ENCODE assay signal across 12 cellular contexts in the genomic region with DNA sequence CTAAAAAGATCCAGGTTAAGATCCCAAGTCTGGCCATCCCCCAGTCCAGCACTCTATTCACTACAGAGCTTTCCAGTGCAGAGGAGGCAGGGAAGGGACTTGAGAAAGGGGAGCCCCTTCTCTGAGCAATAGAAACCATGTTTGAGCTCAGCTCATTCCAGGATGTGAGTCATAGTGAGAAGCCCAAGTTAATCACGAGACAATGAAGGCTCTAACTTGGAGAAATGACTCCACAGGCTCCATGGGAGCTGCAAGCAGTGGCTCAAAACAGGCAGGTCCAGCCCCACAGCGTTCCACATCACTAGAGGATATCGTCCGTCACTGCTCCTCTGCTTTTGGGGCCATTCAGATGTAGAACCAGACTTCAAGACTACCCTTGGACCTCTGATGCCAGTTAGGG. TPM values are rescaled to one million over a fixed set of nuclear protein-coding genes. Genes with fewer than 3 reads are reported as not detected.
DNase-seq lines count a peak whose midpoint lies in the region; ATAC-seq, FAIRE-seq and TF ChIP-seq lines count a peak whose summit lies in the region.
"Had no signal": no experiment of that assay in that cellular context is flagged by ENCODE, and none has a peak within 500 bp of the region (broad histone marks: within the 10 kb centered on the region; RNA-seq: fewer than 3 reads in every experiment).

No MANE protein-coding gene starts in this region.

- H2AFZ ChIP-seq in K562 (ENCODE audit: low read depth, low read length) = no peak overlapping the region

- 0% methylated on average over 4 of the region's 4 CpGs for WGBS in K562 (ENCODE audit: insufficient coverage, low coverage, missing lambda C conversion rate)

- TF ChIP-seq CTCF in K562 (IDR thresholded peaks at IDR 0.05 in 2 of 3, conservative IDR thresholded peaks at IDR 0.05 in 1 of 3; ENCODE audit: insufficient read depth in 2 of 3, low read depth in 1 of 3, low read length in 3 of 3) = no peak
- no peak for TF ChIP-seq CTCF in GM20000 (IDR thresholded peaks at IDR 0.05; ENCODE audit: extremely low read depth, missing control alignments)
- no peak for TF ChIP-seq CTCF in WERI-Rb-1 (IDR thresholded peaks at IDR 0.05; ENCODE audit: low read depth, low read length)

- CTCF ChIA-PET in K562 (lab: Yijun Ruan, JAX; ENCODE audit: low intra/inter-chr PET ratio) = no interaction called here

- ATAC-seq in K562 (no peak; the same call in 2 of the 3 replicates), GM18858 (IDR thresholded peaks at IDR 0.05; ENCODE audit: unreplicated experiment) (no peak), GM19455 (IDR thresholded peaks at IDR 0.05; ENCODE audit: unreplicated experiment) (no peak)
- ATAC-seq: gastroesophageal sphincter, natural killer cell had no signal

- peak overlapping the region in 1 of 2 experiments; percentile 43; a peak in 1 of 4 replicates for H3K9ac ChIP-seq in K562 (ENCODE audit: insufficient read depth in 1 of 2, low read depth in 2 of 2, low read length in 2 of 2)

- no peak overlapping the region for H3K4me2 ChIP-seq in K562 (ENCODE audit: insufficient read depth, low read length)

- no peaks in the 10 kb centered on the region for H3K9me1 ChIP-seq in K562 (ENCODE audit: control insufficient read depth, insufficient read depth, low read length)

- DNase-seq in EH (ENCODE audit: low read depth) = peak; percentile 90
- peak; percentile 91 for DNase-seq in M059J (ENCODE audit: low read depth)
- DNase-seq in K562 (ENCODE audit: extremely low read depth in 1 of 4, low spot score in 3 of 4) = no peak
- peak; percentile 62 for DNase-seq in medulla oblongata (ENCODE audit: extremely low spot score)
- DNase-seq in GM20000 (ENCODE audit: low spot score) = no peak
- no peak for DNase-seq in WERI-Rb-1
- DNase-seq: natural killer cell, SHP77 had no signal

- H3K4me1 ChIP-seq in K562 (replicated peaks in 1 of 2; ENCODE audit: control insufficient read depth in 2 of 2, insufficient read depth in 2 of 2, low read length in 2 of 2) = no peaks in the 10 kb centered on the region
- H3K4me1 ChIP-seq: gastroesophageal sphincter had no signal

- H3K9me3 ChIP-seq in K562 (replicated peaks; ENCODE audit: control insufficient read depth, insufficient read depth, low read depth, low read length) = peaks cover 4% of the 10 kb centered on the region
- H3K9me3 ChIP-seq in WERI-Rb-1 (ENCODE audit: severe bottlenecking) = peaks cover 10% of the 10 kb centered on the region

- H3K27me3 ChIP-seq in K562 (ENCODE audit: control insufficient read depth in 2 of 2, insufficient read depth in 2 of 2, low read length in 2 of 2) (peaks cover 3 to 36% of the 10 kb centered on the region in 2 experiments; a peak in 4 of 5 replicates), WERI-Rb-1 (ENCODE audit: insufficient read depth, low read depth, severe bottlenecking) (no peaks in the 10 kb centered on the region)

- TF ChIP-seq EP300 in K562 (IDR thresholded peaks at IDR 0.05; ENCODE audit: low read length) = no peak

- H3K4me3 ChIP-seq in K562 (no peak overlapping the region), WERI-Rb-1 (ENCODE audit: low read depth, low read length) (no peak overlapping the region)
- H3K4me3 ChIP-seq: gastroesophageal sphincter had no signal

- BruUV-seq in K562 (replicated peaks; lab: Mats Ljungman, UMichigan) = no TSS peak

- in situ Hi-C loops in K562 (cut with MboI) = no loop called here

- H3K36me3 ChIP-seq in K562 (ENCODE audit: control insufficient read depth, insufficient read depth, low read length) (no peaks in the 10 kb centered on the region), WERI-Rb-1 (no peaks in the 10 kb centered on the region)
- H3K36me3 ChIP-seq: gastroesophageal sphincter had no signal

- intact Hi-C loops in K562 (cut with micrococcal nuclease) = no loop called here

- TF ChIP-seq RAD21 in K562 (CRISPR knock-in tag; conservative IDR thresholded peaks at IDR 0.05 in 1 of 2, IDR thresholded peaks at IDR 0.05 in 1 of 2) = no peak

- H3K79me2 ChIP-seq in K562 (ENCODE audit: control insufficient read depth, insufficient read depth, low read length) = no peaks in the 10 kb centered on the region

- no peaks in the 10 kb centered on the region for H4K20me1 ChIP-seq in K562 (replicated peaks; ENCODE audit: control insufficient read depth, insufficient read depth, low read length)

- POLR2A ChIA-PET in K562 (lab: Yijun Ruan, JAX) = interaction anchor here (1.1 to 1.2 kb wide), 2 partner anchors 13 to 15 kb away, joined by 3 read pairs; no protein-coding TSS in a partner anchor

- no peak for TF ChIP-seq POLR2A in K562 (conservative IDR thresholded peaks at IDR 0.05)

- no peak overlapping the region for H3K27ac ChIP-seq in K562 (ENCODE audit: extremely low read depth, low read depth, low read length)
- no peak overlapping the region for H3K27ac ChIP-seq in WERI-Rb-1
- H3K27ac ChIP-seq: gastroesophageal sphincter had no signal

- no peak for FAIRE-seq in K562 (lab: Jason Lieb, UNC)
- FAIRE-seq: H1 had no signal

TF ChIP-seq in K562, 482 proteins besides CTCF, POLR2A, EP300 and RAD21 (continues in another document):
- TF ChIP-seq BHLHE40 (IDR thresholded peaks at IDR 0.05; ENCODE audit: low read length) = peak; percentile 45; the same call in 1 of the 2 replicates

RNA-seq across cellular contexts. Expression of gene CAMK2N1, which starts 59.1 kb away (rescaled TPM):
- 5.2 and 7.2 TPM in 2 replicates for total RNA-seq in M059J (2014; rRNA removed; shearing (Covaris generic))
- 1.1 and 1.2 TPM in 2 replicates for total RNA-seq in K562 (2011; cell fraction: chromatin; rRNA removed; ENCODE audit: low replicate concordance)
- 0.17 and 1.2 TPM in 2 replicates for total RNA-seq in K562 (2011; cell fraction: nucleolus; rRNA removed)
- 0.81 and 2.7 TPM in 2 replicates for total RNA-seq in K562 (2011; cell fraction: nucleoplasm; rRNA removed)
- total RNA-seq in K562 (2014; rRNA removed) (0.09 and 0.24 TPM in 2 replicates), K562 (2014; rRNA removed; fragmentation: Illumina TruSeq; extraction: Trizol) (0.15 and 0.22 TPM in 2 replicates), K562 (2015; rRNA removed; fragmentation: Illumina TruSeq; extraction: Trizol) (0.15 and 0.25 TPM in 2 replicates), K562 (2021) (1.4 and 2.1 TPM in 2 replicates)
- polyA plus RNA-seq in K562 (2011; rRNA removed) (0.27 and 0.47 TPM in 2 replicates), K562 (2014; fragmentation: Illumina TruSeq; extraction: Trizol) (0.74 and 1.1 TPM in 2 replicates), K562 (2014; fragmentation: Nextera tagmentation; extraction: Ambion mirVana) (under 1 TPM; 0.20 to 0.34 TPM), K562 (2014; rRNA removed) (0.45 and 0.52 TPM in 2 replicates)
- polyA plus RNA-seq in K562 (2011; cell fraction: cytosol; rRNA removed) = 0.27 and 0.28 TPM in 2 replicates
- polyA plus RNA-seq in K562 (2011; cell fraction: nucleus; rRNA removed) = 0.32 and 0.84 TPM in 2 replicates
- polyA plus RNA-seq in K562 (2012) = 1.7 and 2.2 TPM in 2 replicates
- 0.24 and 0.32 TPM in 2 replicates for polyA minus RNA-seq in K562 (2011; rRNA and poly(A)+ RNA removed)
- 0.38 and 0.55 TPM in 2 replicates for polyA minus RNA-seq in K562 (2011; cell fraction: cytosol; rRNA and poly(A)+ RNA removed)
- 0.11 and 0.27 TPM in 2 replicates for polyA minus RNA-seq in K562 (2011; cell fraction: nucleus; rRNA and poly(A)+ RNA removed)

Comparison
In these comparisons a context has a peak if more than half of its experiments do, and no peak if none do; other contexts are left out.
1. DNase-seq: peak in EH (single experiment), M059J (single experiment) and medulla oblongata (single experiment); none in K562 (0 of 4), GM20000 (single experiment) and WERI-Rb-1 (single experiment).